8 cellular contexts compared by ENCODE assay signal in genomic region chr9:130938652-130939404, GRCh38. TPM values are rescaled to one million over a fixed set of nuclear protein-coding genes. Genes with fewer than 3 reads are reported as not detected.
DNase-seq lines count a peak whose midpoint lies in the region; ATAC-seq and TF ChIP-seq lines count a peak whose summit lies in the region.

Gene FIBCD1 (minus strand): TSS chr9:130939247. CDS start chr9:130938607, 640 bp downstream.

- no peak for TF ChIP-seq POLR2A in heart left ventricle (IDR thresholded peaks at IDR 0.05)

- 0 to 1% (median 1%) methylated on average over 69 to 98 of the region's 98 CpGs for WGBS in heart left ventricle, 4 donors

- H3K4me3 Mint-ChIP-seq in activated B cell treated with CpG ODN at 0.5 μM for 24 hours, result peak within 1 kb of the TSS; percentile 77

- peaks cover 57% of the 10 kb centered on the region for H3K27me3 Mint-ChIP-seq in activated B cell treated with CpG ODN at 0.5 μM for 24 hours

- CTCF ChIA-PET in activated B cell treated with CpG ODN at 0.5 μM for 24 hours (lab: Charles Lee), result interaction anchor here (0.7 to 1.0 kb wide), 2 partner anchors 24 to 69 kb away, joined by 3 to 6 read pairs; no protein-coding TSS in a partner anchor

- H3K27me3 ChIP-seq in HUES6 (ENCODE audit: control insufficient read depth, insufficient read depth, low read length) (peaks cover 58% of the 10 kb centered on the region), heart left ventricle (peaks cover 50 to 92% (median 62%) of the 10 kb centered on the region in 9 donors), skeletal muscle tissue (ENCODE audit: control insufficient read depth in 3 of 3, insufficient read depth in 3 of 3, low read length in 3 of 3) (peaks cover 68 to 92% (median 88%) of the 10 kb centered on the region in 3 donors)
- H3K27me3 ChIP-seq in effector memory CD4-positive, alpha-beta T cell (replicated peaks; ENCODE audit: control insufficient read depth, insufficient read depth, low read length, poor library complexity, severe bottlenecking), result peaks cover 33% of the 10 kb centered on the region

- H3K9ac ChIP-seq in HUES6 (ENCODE audit: low read length), result peak within 1 kb of the TSS; percentile 25
- H3K9ac ChIP-seq in skeletal muscle tissue (ENCODE audit: low read depth in 1 of 3, low read length in 3 of 3), result no peak within 1 kb of the TSS

- TF ChIP-seq CTCF in activated B cell treated with CpG ODN at 0.5 μM for 24 hours (IDR thresholded peaks at IDR 0.05) (no peak), heart left ventricle (IDR thresholded peaks at IDR 0.05) (peak in 8 of 12 donors; percentile 9 to 38 (median 20))

- DNase-seq in EL (peak; percentile 64), activated B cell treated with CpG ODN at 0.5 μM for 24 hours (peak; percentile 41), heart left ventricle (peak in 1 of 5 donors; percentile 25), AML-193 (lab: John Stamatoyannopoulos, UW) (no peak)
- no peak for DNase-seq in effector memory CD4-positive, alpha-beta T cell

- H3K4me1 Mint-ChIP-seq in activated B cell treated with CpG ODN at 0.5 μM for 24 hours, result peaks cover 16% of the 10 kb centered on the region

- intact Hi-C loops in activated B cell treated with CpG ODN at 0.5 μM for 24 hours (cut with micrococcal nuclease) (no loop called here), heart left ventricle (cut with DNase I) (loop anchor here in 3 of 10 donors (2.0 to 5.0 kb wide), 3 partner anchors 58 to 236 kb away; no protein-coding TSS in a partner anchor)

- ATAC-seq in activated B cell treated with CpG ODN at 0.5 μM for 24 hours (ENCODE audit: low read depth), result no peak
- peak in 1 of 4 donors; percentile 37 for ATAC-seq in heart left ventricle
- ATAC-seq in HG03521 (IDR thresholded peaks at IDR 0.05; ENCODE audit: unreplicated experiment), result no peak

- H3K9me3 Mint-ChIP-seq in activated B cell treated with CpG ODN at 0.5 μM for 24 hours, result no peaks in the 10 kb centered on the region

- H3K27ac ChIP-seq in HUES6 (ENCODE audit: low read depth, low read length), result no peak within 1 kb of the TSS
- H3K27ac ChIP-seq in heart left ventricle, result no peak within 1 kb of the TSS
- H3K27ac ChIP-seq in skeletal muscle tissue (ENCODE audit: low read depth, low read length), result no peak within 1 kb of the TSS
- no peak within 1 kb of the TSS for H3K27ac ChIP-seq in effector memory CD4-positive, alpha-beta T cell (ENCODE audit: insufficient read depth, low read length, poor library complexity, severe bottlenecking)

- H3K4me1 ChIP-seq in HUES6 (ENCODE audit: control insufficient read depth, insufficient read depth, low read length) (peaks cover 34% of the 10 kb centered on the region), heart left ventricle (peaks cover 0 to 35% (median 16%) of the 10 kb centered on the region in 12 donors), skeletal muscle tissue (ENCODE audit: control insufficient read depth in 3 of 3, insufficient read depth in 3 of 3, low read length in 3 of 3) (peaks cover 3 to 4% (median 3%) of the 10 kb centered on the region in 3 donors)
- H3K4me1 ChIP-seq in effector memory CD4-positive, alpha-beta T cell (ENCODE audit: control insufficient read depth, insufficient read depth, low read length, poor library complexity, severe bottlenecking), result peaks cover 19% of the 10 kb centered on the region

- H3K27ac Mint-ChIP-seq in activated B cell treated with CpG ODN at 0.5 μM for 24 hours, result no peak within 1 kb of the TSS

- POLR2A ChIA-PET in activated B cell treated with CpG ODN at 0.5 μM for 24 hours (lab: Charles Lee), result no interaction called here

- peak within 1 kb of the TSS; percentile 67 for H3K4me3 ChIP-seq in HUES6 (ENCODE audit: low read depth, low read length)
- peak within 1 kb of the TSS; percentile 12 to 59 (median 52) for H3K4me3 ChIP-seq in heart left ventricle
- H3K4me3 ChIP-seq in skeletal muscle tissue (ENCODE audit: low read length in 3 of 3), result peak within 1 kb of the TSS in 2 of 3 donors; percentile 20 to 35
- no peak within 1 kb of the TSS for H3K4me3 ChIP-seq in effector memory CD4-positive, alpha-beta T cell (ENCODE audit: insufficient read depth, low read depth, low read length, poor library complexity, severe bottlenecking)

- H3K9me3 ChIP-seq in HUES6 (ENCODE audit: control insufficient read depth, insufficient read depth, low read depth, low read length) (no peaks in the 10 kb centered on the region), heart left ventricle (no peaks in the 10 kb centered on the region), skeletal muscle tissue (ENCODE audit: control insufficient read depth in 3 of 3, low read length in 3 of 3) (no peaks in the 10 kb centered on the region)
- no peaks in the 10 kb centered on the region for H3K9me3 ChIP-seq in effector memory CD4-positive, alpha-beta T cell (ENCODE audit: control insufficient read depth, low read length)

- H3K36me3 Mint-ChIP-seq in activated B cell treated with CpG ODN at 0.5 μM for 24 hours (ENCODE audit: low read depth), result no peaks in the 10 kb centered on the region

- H3K36me3 ChIP-seq in HUES6 (ENCODE audit: control insufficient read depth, insufficient read depth, low read length), result no peaks in the 10 kb centered on the region
- H3K36me3 ChIP-seq in heart left ventricle, result no peaks in the 10 kb centered on the region
- H3K36me3 ChIP-seq in skeletal muscle tissue (ENCODE audit: control insufficient read depth in 3 of 3, insufficient read depth in 3 of 3, low read length in 3 of 3), result no peaks in the 10 kb centered on the region
- no peaks in the 10 kb centered on the region for H3K36me3 ChIP-seq in effector memory CD4-positive, alpha-beta T cell (ENCODE audit: control insufficient read depth, insufficient read depth, low read length)

RNA-seq across cellular contexts. Expression of gene FIBCD1, which starts in this region (rescaled TPM):
- total RNA-seq in activated B cell treated with CpG ODN at 0.5 μM for 24 hours (not detected in 2 replicates), heart left ventricle (1 to 10 TPM in 4 of 9 donors, under 1 TPM in 3, not detected in 2; 0.24 to 2.3 (median 1.1) TPM), skeletal muscle tissue (not detected)
- 1 to 10 TPM; 2.9 to 3.9 TPM for polyA plus RNA-seq in heart left ventricle

Comparison
In these comparisons a context has a peak if more than half of its experiments do, and no peak if none do; other contexts are left out.
1. Peak in DNase-seq in activated B cell treated with CpG ODN at 0.5 μM for 24 hours; RNA of the gene not detected or under 1 TPM.